ENCODE assay signal across 8 cellular contexts in the genomic region with DNA sequence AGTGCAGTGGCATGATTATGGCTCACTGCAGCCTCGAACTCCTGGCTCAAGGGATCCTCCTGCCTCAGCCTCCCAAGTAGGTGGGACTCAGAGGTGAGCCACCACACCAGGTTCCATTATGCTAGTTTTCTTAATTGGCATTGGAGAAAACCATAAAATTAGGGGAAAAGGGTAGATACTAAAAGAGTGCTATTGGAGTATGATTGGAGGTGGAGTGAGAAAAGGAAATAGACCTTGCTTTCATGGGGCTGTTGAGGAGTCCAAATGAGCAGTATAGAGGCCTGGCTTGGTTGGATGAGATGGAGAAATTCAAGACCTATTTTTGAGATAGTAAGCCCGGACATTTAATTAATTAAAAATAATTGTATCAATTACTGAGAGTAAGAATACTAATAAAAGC. TPM values are rescaled to one million over a fixed set of nuclear protein-coding genes. Genes with fewer than 3 reads are reported as not detected.
DNase-seq lines count a peak whose midpoint lies in the region; ATAC-seq and TF ChIP-seq lines count a peak whose summit lies in the region.

No MANE protein-coding gene starts in this region.

- H3K4me1 ChIP-seq in left ventricle myocardium inferior (peaks cover 16% of the 10 kb centered on the region), spleen (peaks cover 4 to 22% (median 15%) of the 10 kb centered on the region in 6 donors)

- intact Hi-C loops in left ventricle myocardium inferior (cut with micrococcal nuclease) = no loop called here
- intact Hi-C loops in spleen (cut with DNase I; ENCODE audit: low total_unique reads) = no loop called here

- TF ChIP-seq CTCF in HFF-Myc (IDR thresholded peaks at IDR 0.05; ENCODE audit: low read depth, low read length, missing control alignments) (no peak), WI38 (IDR thresholded peaks at IDR 0.05; ENCODE audit: low read depth, low read length) (no peak), left ventricle myocardium inferior (IDR thresholded peaks at IDR 0.05; ENCODE audit: borderline replicate concordance) (no peak), spleen (IDR thresholded peaks at IDR 0.05 in 8 of 11, conservative IDR thresholded peaks at IDR 0.05 in 3 of 11) (no peak)

- H3K27ac ChIP-seq in left ventricle myocardium inferior (replicated peaks) = peak overlapping the region; percentile 52
- peak overlapping the region in 7 of 8 donors; percentile 32 to 85 (median 69) for H3K27ac ChIP-seq in spleen

- H3K36me3 ChIP-seq in left ventricle myocardium inferior = no peaks in the 10 kb centered on the region
- H3K36me3 ChIP-seq in spleen = peaks cover 0 to 20% (median 4%) of the 10 kb centered on the region in 6 donors

- no peak for DNase-seq in HFF-Myc (ENCODE audit: extremely low read depth, low read depth)
- no peak for DNase-seq in left ventricle myocardium inferior
- DNase-seq in spleen = peak; percentile 59
- no peak for DNase-seq in NCI-H1417 treated with DMSO at 0.1 percent for 48 hours (lab: John Stamatoyannopoulos, UW)
- DNase-seq in C1 segment of cervical spinal cord (lab: John Stamatoyannopoulos, UW) = no peak
- no peak for DNase-seq in effector CD4-positive, alpha-beta T cell

- TF ChIP-seq POLR2A in spleen (IDR thresholded peaks at IDR 0.05) = no peak

- 60 to 76% (median 68%) methylated on average over 2 of the region's 2 CpGs for WGBS in spleen, 5 donors

- H3K4me3 ChIP-seq in HFF-Myc (replicated peaks; ENCODE audit: low read depth, low read length) = peak overlapping the region; percentile 12; the same call in 1 of the 2 replicates
- peak overlapping the region; percentile 52 for H3K4me3 ChIP-seq in WI38 (ENCODE audit: low read depth, low read length)
- peak overlapping the region; percentile 78 for H3K4me3 ChIP-seq in left ventricle myocardium inferior
- peak overlapping the region in 4 of 8 donors; percentile 92 to 100 (median 97) for H3K4me3 ChIP-seq in spleen

- H3K9me3 ChIP-seq in left ventricle myocardium inferior (replicated peaks) (no peaks in the 10 kb centered on the region), spleen (no peaks in the 10 kb centered on the region)

- H3K27me3 ChIP-seq in left ventricle myocardium inferior (ENCODE audit: low read depth) (no peaks in the 10 kb centered on the region), spleen (replicated peaks in 1 of 7) (no peaks in the 10 kb centered on the region)

- ATAC-seq in GM19397 (IDR thresholded peaks at IDR 0.05; ENCODE audit: unreplicated experiment) = no peak

RNA-seq across cellular contexts. Expression of a gene that starts 0.9 kb away (rescaled TPM):
- total RNA-seq in left ventricle myocardium inferior (5.7 TPM), spleen (10 to 100 TPM in 5 of 7 donors, 1 to 10 TPM in 2; 9.5 to 13.2 (median 11.3) TPM)
- polyA plus RNA-seq in spleen = 10 to 100 TPM in 1 of 3 donors, 1 to 10 TPM in 2; 6.9 to 10.2 (median 9.8) TPM

RNA-seq across cellular contexts. Expression of a gene that starts 32.3 kb away (rescaled TPM):
- total RNA-seq in left ventricle myocardium inferior (4.1 TPM), spleen (10 to 100 TPM; 17.9 to 39.2 (median 31.3) TPM)
- polyA plus RNA-seq in spleen = 10 to 100 TPM; 14.2 to 25.0 (median 15.0) TPM

RNA-seq across cellular contexts. Expression of a gene that starts 43.4 kb away (rescaled TPM):
- total RNA-seq in left ventricle myocardium inferior (24.7 TPM), spleen (10 to 100 TPM; 21.3 to 54.0 (median 35.9) TPM)
- polyA plus RNA-seq in spleen = 10 to 100 TPM in 1 of 3 donors, 1 to 10 TPM in 2; 5.9 to 12.6 (median 6.1) TPM
